Comparison of ENCODE assay signal across 25 cellular contexts in genomic region chr17:50470451-50470850, GRCh38. TPM values are rescaled to one million over a fixed set of nuclear protein-coding genes. Genes with fewer than 3 reads are reported as not detected.
DNase-seq lines count a peak whose midpoint lies in the region; ATAC-seq and TF ChIP-seq lines count a peak whose summit lies in the region.
"Had no signal": no experiment of that assay in that cellular context is flagged by ENCODE, and none has a peak within 500 bp of the region (broad histone marks: within the 10 kb centered on the region; RNA-seq: fewer than 3 reads in every experiment).

No MANE protein-coding gene starts in this region.

- no peak overlapping the region for H3K27ac Mint-ChIP-seq in activated B cell treated with CpG ODN at 0.5 μM for 24 hours
- H3K27ac Mint-ChIP-seq in stimulated activated memory B cell treated with anti-CD40 and anti-IgM and Interleukin-4, amounts not matched to agents 10 μg/mL and 1 μg/mL and 100 μg/mL, for 72 hours, result peak overlapping the region; percentile 39
- H3K27ac Mint-ChIP-seq in activated T-cell treated with anti-CD3 and anti-CD28 coated beads, Interleukin-2, amount 50 U/mL, for 24 hours, result no peak overlapping the region
- H3K27ac Mint-ChIP-seq: activated CD4-positive, alpha-beta memory T cell treated with anti-CD3 and anti-CD28 coated beads for 36 hours; HFFc6; type B pancreatic cell had no signal

- no peaks in the 10 kb centered on the region for H3K9me3 Mint-ChIP-seq in activated B cell treated with CpG ODN at 0.5 μM for 24 hours
- no peaks in the 10 kb centered on the region for H3K9me3 Mint-ChIP-seq in stimulated activated memory B cell treated with anti-CD40 and anti-IgM and Interleukin-4, amounts not matched to agents 10 μg/mL and 1 μg/mL and 100 μg/mL, for 72 hours
- H3K9me3 Mint-ChIP-seq in activated T-cell treated with anti-CD3 and anti-CD28 coated beads, Interleukin-2, amount 50 U/mL, for 24 hours, result no peaks in the 10 kb centered on the region
- H3K9me3 Mint-ChIP-seq: activated CD4-positive, alpha-beta memory T cell treated with anti-CD3 and anti-CD28 coated beads for 36 hours; HFFc6; type B pancreatic cell had no signal

- DNase-seq in NCI-H2196 (lab: John Stamatoyannopoulos, UW; ENCODE audit: unreplicated experiment) (peak; percentile 18), NCI-H2196 treated with DMSO at 0.1 percent for 48 hours (lab: John Stamatoyannopoulos, UW; ENCODE audit: unreplicated experiment) (no peak), activated B cell treated with CpG ODN at 0.5 μM for 24 hours (no peak), myocyte (ENCODE audit: low read depth) (peak; percentile 23), iPS-NIHi11 (ENCODE audit: low spot score) (no peak)
- DNase-seq in activated T-cell treated with anti-CD3 and anti-CD28 coated beads, Interleukin-2, amount 50 U/mL, for 24 hours, result no peak
- DNase-seq: 8988T; activated CD4-positive, alpha-beta memory T cell treated with anti-CD3 and anti-CD28 coated beads for 36 hours; activated CD4-positive, CD25-positive, alpha-beta regulatory T cell; DND-41; HFFc6; NCI-H1092 treated with DMSO at 0.1 percent for 48 hours; NCI-H2029; retina; stimulated activated CD4-positive, alpha-beta T cell treated with anti-CD3 and anti-CD28 coated beads, Interleukin-12 subunit alpha, Interleukin-12 subunit beta, amount 100 ng/mL, for 4 hours; stimulated activated CD4-positive, alpha-beta T cell treated with anti-CD3 and anti-CD28 coated beads, Interleukin-4, amount 100 ng/mL, for 4 hours; stomach had no signal

- CTCF ChIA-PET in activated B cell treated with CpG ODN at 0.5 μM for 24 hours (lab: Charles Lee), result interaction anchor here (1.1 kb wide), 1 partner anchor 9 kb away, joined by 3 read pairs; no protein-coding TSS in a partner anchor

- intact Hi-C loops in activated B cell treated with CpG ODN at 0.5 μM for 24 hours (cut with micrococcal nuclease), result no loop called here

- peaks cover 17% of the 10 kb centered on the region for H3K36me3 Mint-ChIP-seq in activated B cell treated with CpG ODN at 0.5 μM for 24 hours (ENCODE audit: low read depth)
- peaks cover 13% of the 10 kb centered on the region for H3K36me3 Mint-ChIP-seq in stimulated activated memory B cell treated with anti-CD40 and anti-IgM and Interleukin-4, amounts not matched to agents 10 μg/mL and 1 μg/mL and 100 μg/mL, for 72 hours
- no peaks in the 10 kb centered on the region for H3K36me3 Mint-ChIP-seq in activated T-cell treated with anti-CD3 and anti-CD28 coated beads, Interleukin-2, amount 50 U/mL, for 24 hours (ENCODE audit: low read depth)
- H3K36me3 Mint-ChIP-seq: activated CD4-positive, alpha-beta memory T cell treated with anti-CD3 and anti-CD28 coated beads for 36 hours; type B pancreatic cell had no signal

- H3K4me3 Mint-ChIP-seq in activated B cell treated with CpG ODN at 0.5 μM for 24 hours, result peak overlapping the region; percentile 11
- H3K4me3 Mint-ChIP-seq in stimulated activated memory B cell treated with anti-CD40 and anti-IgM and Interleukin-4, amounts not matched to agents 10 μg/mL and 1 μg/mL and 100 μg/mL, for 72 hours, result peak overlapping the region; percentile 22
- H3K4me3 Mint-ChIP-seq in activated T-cell treated with anti-CD3 and anti-CD28 coated beads, Interleukin-2, amount 50 U/mL, for 24 hours, result no peak overlapping the region
- H3K4me3 Mint-ChIP-seq: activated CD4-positive, alpha-beta memory T cell treated with anti-CD3 and anti-CD28 coated beads for 36 hours; HFFc6 had no signal

- POLR2A ChIA-PET in activated B cell treated with CpG ODN at 0.5 μM for 24 hours (lab: Charles Lee), result interaction anchor here (0.6 kb wide), 1 partner anchor 485 kb away, joined by 3 read pairs; no protein-coding TSS in a partner anchor

- no peak for TF ChIP-seq CTCF in activated B cell treated with CpG ODN at 0.5 μM for 24 hours (IDR thresholded peaks at IDR 0.05)

- ATAC-seq in activated B cell treated with CpG ODN at 0.5 μM for 24 hours (ENCODE audit: low read depth) (no peak), GM18909 (IDR thresholded peaks at IDR 0.05; ENCODE audit: poor library complexity, unreplicated experiment) (no peak)
- no peak for ATAC-seq in stimulated activated memory B cell treated with anti-CD40 and anti-IgM and Interleukin-4, amounts not matched to agents 10 μg/mL and 1 μg/mL and 100 μg/mL, for 72 hours

- H3K4me1 Mint-ChIP-seq in activated B cell treated with CpG ODN at 0.5 μM for 24 hours, result peaks cover 32% of the 10 kb centered on the region
- peaks cover 31% of the 10 kb centered on the region for H3K4me1 Mint-ChIP-seq in stimulated activated memory B cell treated with anti-CD40 and anti-IgM and Interleukin-4, amounts not matched to agents 10 μg/mL and 1 μg/mL and 100 μg/mL, for 72 hours
- peaks cover 6% of the 10 kb centered on the region for H3K4me1 Mint-ChIP-seq in activated T-cell treated with anti-CD3 and anti-CD28 coated beads, Interleukin-2, amount 50 U/mL, for 24 hours (ENCODE audit: low read depth)

- peaks cover 10% of the 10 kb centered on the region for H3K27me3 Mint-ChIP-seq in activated B cell treated with CpG ODN at 0.5 μM for 24 hours
- peaks cover 15% of the 10 kb centered on the region for H3K27me3 Mint-ChIP-seq in stimulated activated memory B cell treated with anti-CD40 and anti-IgM and Interleukin-4, amounts not matched to agents 10 μg/mL and 1 μg/mL and 100 μg/mL, for 72 hours
- peaks cover 32% of the 10 kb centered on the region for H3K27me3 Mint-ChIP-seq in activated T-cell treated with anti-CD3 and anti-CD28 coated beads, Interleukin-2, amount 50 U/mL, for 24 hours

RNA-seq across cellular contexts. Expression of gene CHAD, which starts 1.8 kb away (rescaled TPM):
- total RNA-seq in activated B cell treated with CpG ODN at 0.5 μM for 24 hours (0.34 and 0.42 TPM in 2 replicates), myocyte (not detected in 2 replicates)
- 1.2 TPM for polyA plus RNA-seq in myocyte (2012)
- total RNA-seq: activated CD4-positive, alpha-beta memory T cell treated with anti-CD3 and anti-CD28 coated beads for 36 hours; HFFc6; HT1080; LHCN-M2; mononuclear cell; NCI-H460 had no signal

RNA-seq across cellular contexts. Expression of gene RSAD1, which starts 8.2 kb away (rescaled TPM):
- total RNA-seq in activated B cell treated with CpG ODN at 0.5 μM for 24 hours, result 36.2 and 42.2 TPM in 2 replicates
- total RNA-seq in myocyte, result 34.2 and 39.3 TPM in 2 replicates
- polyA plus RNA-seq in myocyte (2012), result 27.5 TPM

RNA-seq across cellular contexts. Expression of gene MYCBPAP, which starts 37.8 kb away (rescaled TPM):
- total RNA-seq in activated B cell treated with CpG ODN at 0.5 μM for 24 hours (2.1 and 2.3 TPM in 2 replicates), myocyte (0.35 and 0.52 TPM in 2 replicates)
- 0.77 TPM for polyA plus RNA-seq in myocyte (2012)
- total RNA-seq: HT1080, left lobe of liver had no signal

RNA-seq across cellular contexts. Expression of gene ACSF2, which starts 44.4 kb away (rescaled TPM):
- 16.4 and 17.9 TPM in 2 replicates for total RNA-seq in activated B cell treated with CpG ODN at 0.5 μM for 24 hours
- 20.8 and 29.9 TPM in 2 replicates for total RNA-seq in myocyte
- polyA plus RNA-seq in myocyte (2012), result 38.8 TPM

Comparison
In these comparisons a context has a peak if more than half of its experiments do, and no peak if none do; other contexts are left out.
1. DNase-seq: peak in NCI-H2196 (single experiment) and myocyte (single experiment); none in NCI-H2196 treated with DMSO at 0.1 percent for 48 hours (single experiment), activated B cell treated with CpG ODN at 0.5 μM for 24 hours (single experiment), activated T-cell treated with anti-CD3 and anti-CD28 coated beads, Interleukin-2, amount 50 U/mL, for 24 hours (single experiment) and iPS-NIHi11 (single experiment).